ENCODE assay signal across 22 cellular contexts in genomic region chr22:44247923-44248892, GRCh38.
"Had no signal": no experiment of that assay in that cellular context is flagged by ENCODE, and none has a peak within 500 bp of the region (broad histone marks: within the 10 kb centered on the region; RNA-seq: fewer than 3 reads in every experiment).

No MANE protein-coding gene starts in this region.

- H3K27ac Mint-ChIP-seq: activated naive CD4-positive, alpha-beta T cell treated with anti-CD3 and anti-CD28 coated beads for 36 hours; activated naive CD8-positive, alpha-beta T cell treated with anti-CD3 and anti-CD28 coated beads, Interleukin-2, amount 10 ng/mL, durations not matched to agents 7 days and 5 days; brain; natural killer cell treated with Interleukin-12 subunit alpha and Interleukin-12 subunit beta and Interleukin-15 and Interleukin-18, amount 100 ng/mL, for 72 hours had no signal

- H3K27me3 Mint-ChIP-seq: brain had no signal

- H3K27ac ChIP-seq: ascending aorta, esophagus squamous epithelium, left lung, lower lobe of right lung, neutrophil, pancreas, psoas muscle, spleen, transverse colon, VCaP had no signal

- H3K9me3 ChIP-seq: pancreas had no signal

- H3K4me1 ChIP-seq: ascending aorta, left lung, lower lobe of right lung, pancreas, psoas muscle, spleen, transverse colon had no signal

- H3K4me1 Mint-ChIP-seq: activated naive CD8-positive, alpha-beta T cell treated with anti-CD3 and anti-CD28 coated beads, Interleukin-2, amount 10 ng/mL, durations not matched to agents 7 days and 5 days had no signal

- H3K4me3 ChIP-seq: ascending aorta, esophagus squamous epithelium, left lung, lower lobe of right lung, mucosa of descending colon, pancreas, psoas muscle, spleen, transverse colon had no signal

- ATAC-seq: left lung; lower lobe of right lung; mucosa of descending colon; natural killer cell treated with Interleukin-12 subunit alpha and Interleukin-12 subunit beta and Interleukin-15 and Interleukin-18, amount 100 ng/mL, for 72 hours; pancreas; psoas muscle had no signal

- H3K36me3 Mint-ChIP-seq: activated naive CD8-positive, alpha-beta T cell treated with anti-CD3 and anti-CD28 coated beads, Interleukin-2, amount 10 ng/mL, durations not matched to agents 7 days and 5 days had no signal

- H3K4me3 Mint-ChIP-seq: activated naive CD4-positive, alpha-beta T cell treated with anti-CD3 and anti-CD28 coated beads for 36 hours; activated naive CD8-positive, alpha-beta T cell treated with anti-CD3 and anti-CD28 coated beads, Interleukin-2, amount 10 ng/mL, durations not matched to agents 7 days and 5 days; brain; natural killer cell treated with Interleukin-12 subunit alpha and Interleukin-12 subunit beta and Interleukin-15 and Interleukin-18, amount 100 ng/mL, for 72 hours had no signal

- DNase-seq: activated CD4-positive, alpha-beta T cell treated with anti-CD3 and anti-CD28 coated beads for 4 hours; activated CD4-positive, alpha-beta T cell treated with anti-CD3 and anti-CD28 coated beads, Interleukin-2, amount 50 U/mL, for 4 hours; activated effector memory CD4-positive, alpha-beta T cell treated with anti-CD3 and anti-CD28 coated beads, Interleukin-2, amount 50 U/mL, for 16 hours; activated naive CD4-positive, alpha-beta T cell treated with anti-CD3 and anti-CD28 coated beads for 36 hours; esophagus squamous epithelium; foreskin melanocyte; kidney glomerular epithelial cell; left lung; lower lobe of right lung; mesenchymal stem cell; mucosa of descending colon; pancreas; psoas muscle; spleen; stimulated activated naive CD4-positive, alpha-beta T cell; transverse colon had no signal

- H3K36me3 ChIP-seq: ascending aorta, esophagus squamous epithelium, left lung, lower lobe of right lung, neutrophil, pancreas, spleen, transverse colon had no signal

- H3K27me3 ChIP-seq: ascending aorta, pancreas, transverse colon had no signal
